In the genomic region with DNA sequence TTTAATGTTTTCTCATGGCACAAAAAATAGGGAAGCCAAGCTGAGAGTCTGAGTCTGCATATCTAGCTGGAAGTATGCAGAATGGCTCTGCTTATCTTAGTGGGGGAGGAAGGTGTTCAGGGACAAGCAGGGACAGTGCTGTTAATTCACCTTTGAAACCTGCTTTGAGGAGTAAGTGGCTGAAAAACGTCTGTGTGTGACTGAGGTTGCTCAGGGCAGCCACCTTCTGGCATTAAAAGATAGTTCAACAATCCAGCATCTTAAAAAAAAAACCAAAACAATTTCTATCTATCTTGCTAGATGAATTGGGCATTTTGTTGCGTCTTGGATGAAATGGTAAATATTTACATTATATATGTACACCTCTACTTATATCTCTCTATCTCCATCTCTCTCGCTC, we compare ENCODE assay signal across 12 cellular contexts. TPM values are rescaled to one million over a fixed set of nuclear protein-coding genes. Genes with fewer than 3 reads are reported as not detected.
DNase-seq lines count a peak whose midpoint lies in the region; ATAC-seq and TF ChIP-seq lines count a peak whose summit lies in the region.
"Had no signal": no experiment of that assay in that cellular context is flagged by ENCODE, and none has a peak within 500 bp of the region (broad histone marks: within the 10 kb centered on the region; RNA-seq: fewer than 3 reads in every experiment).

No MANE protein-coding gene starts in this region.

- H3K27me3 ChIP-seq in brain microvascular endothelial cell (replicated peaks): peaks cover 4% of the 10 kb centered on the region
- peaks cover 8% of the 10 kb centered on the region for H3K27me3 ChIP-seq in neural progenitor cell
- H3K27me3 ChIP-seq: testis had no signal

- H3F3A ChIP-seq in neural progenitor cell (ENCODE audit: low read depth): peaks cover 29% of the 10 kb centered on the region

- H3K36me3 ChIP-seq in brain microvascular endothelial cell (replicated peaks) (no peaks in the 10 kb centered on the region), neural progenitor cell (no peaks in the 10 kb centered on the region)

- no peak overlapping the region for H3K4me3 Mint-ChIP-seq in neural progenitor cell
- no peak overlapping the region for H3K4me3 Mint-ChIP-seq in activated T-helper 17 cell treated with anti-CD3 and anti-CD28 coated beads, Interleukin-2, amount 50 U/mL, for 72 hours
- H3K4me3 Mint-ChIP-seq: activated CD8-positive, alpha-beta T cell treated with anti-CD3 and anti-CD28 coated beads for 36 hours; natural killer cell treated with Interleukin-12 subunit alpha and Interleukin-12 subunit beta and Interleukin-15 and Interleukin-18, amount 100 ng/mL, for 72 hours had no signal

- peak overlapping the region; percentile 39 for H3K27ac Mint-ChIP-seq in neural progenitor cell
- H3K27ac Mint-ChIP-seq in activated T-helper 17 cell treated with anti-CD3 and anti-CD28 coated beads, Interleukin-2, amount 50 U/mL, for 72 hours: no peak overlapping the region
- H3K27ac Mint-ChIP-seq: activated CD8-positive, alpha-beta T cell treated with anti-CD3 and anti-CD28 coated beads for 36 hours; natural killer cell treated with Interleukin-12 subunit alpha and Interleukin-12 subunit beta and Interleukin-15 and Interleukin-18, amount 100 ng/mL, for 72 hours had no signal

- H3K9ac ChIP-seq in neural progenitor cell: no peak overlapping the region

- H3K9me3 ChIP-seq in neural progenitor cell (ENCODE audit: low read depth): no peaks in the 10 kb centered on the region
- H3K9me3 ChIP-seq: testis had no signal

- DNase-seq in DMS79 treated with DMSO at 0.1 percent for 48 hours (lab: John Stamatoyannopoulos, UW) (peak; percentile 10), DMS79 (lab: John Stamatoyannopoulos, UW) (no peak), NCI-H1105 (lab: John Stamatoyannopoulos, UW) (peak; percentile 18), brain microvascular endothelial cell (no peak), neural progenitor cell (ENCODE audit: low spot score) (peak; percentile 33), anterior cingulate cortex (lab: John Stamatoyannopoulos, UW) (no peak)
- DNase-seq: activated CD8-positive, alpha-beta T cell treated with anti-CD3 and anti-CD28 coated beads for 36 hours; stimulated activated CD4-positive, alpha-beta T cell treated with anti-CD3 and anti-CD28 coated beads, Interleukin-4, amount 100 ng/mL, for 1 hour; testis had no signal

- no peaks in the 10 kb centered on the region for H3K9me3 Mint-ChIP-seq in neural progenitor cell
- no peaks in the 10 kb centered on the region for H3K9me3 Mint-ChIP-seq in activated T-helper 17 cell treated with anti-CD3 and anti-CD28 coated beads, Interleukin-2, amount 50 U/mL, for 72 hours
- H3K9me3 Mint-ChIP-seq: activated CD8-positive, alpha-beta T cell treated with anti-CD3 and anti-CD28 coated beads for 36 hours; natural killer cell treated with Interleukin-12 subunit alpha and Interleukin-12 subunit beta and Interleukin-15 and Interleukin-18, amount 100 ng/mL, for 72 hours had no signal

- H3K27me3 Mint-ChIP-seq in neural progenitor cell (ENCODE audit: insufficient read depth, low read depth): peaks cover 9% of the 10 kb centered on the region
- H3K27me3 Mint-ChIP-seq in activated T-helper 17 cell treated with anti-CD3 and anti-CD28 coated beads, Interleukin-2, amount 50 U/mL, for 72 hours: peaks cover 39% of the 10 kb centered on the region

- no peak overlapping the region for H3K4me2 ChIP-seq in neural progenitor cell

- peaks cover 9% of the 10 kb centered on the region for H3K79me2 ChIP-seq in neural progenitor cell (ENCODE audit: low read depth)

- TF ChIP-seq CTCF in brain microvascular endothelial cell (IDR thresholded peaks at IDR 0.05; ENCODE audit: low read depth, low read length, missing control alignments) (peak; percentile 49), neural progenitor cell (IDR thresholded peaks at IDR 0.05) (peak; percentile 49)

- peaks cover 40% of the 10 kb centered on the region for H3K4me1 ChIP-seq in neural progenitor cell
- H3K4me1 ChIP-seq: testis had no signal

- no peaks in the 10 kb centered on the region for H4K20me1 ChIP-seq in neural progenitor cell (ENCODE audit: low read depth)

- no peak overlapping the region for H3K27ac ChIP-seq in brain microvascular endothelial cell
- H3K27ac ChIP-seq in neural progenitor cell: no peak overlapping the region
- H3K27ac ChIP-seq: testis had no signal

- no peaks in the 10 kb centered on the region for H3K36me3 Mint-ChIP-seq in neural progenitor cell
- H3K36me3 Mint-ChIP-seq in activated T-helper 17 cell treated with anti-CD3 and anti-CD28 coated beads, Interleukin-2, amount 50 U/mL, for 72 hours (ENCODE audit: low read depth): no peaks in the 10 kb centered on the region

- in situ Hi-C loops in brain microvascular endothelial cell (cut with HindIII; ENCODE audit: low pct_ligation_motif_present, low sequenced_read_pairs): no loop called here

- H3K4me3 ChIP-seq in brain microvascular endothelial cell (ENCODE audit: low read depth, low read length) (no peak overlapping the region), neural progenitor cell (no peak overlapping the region)
- H3K4me3 ChIP-seq: testis had no signal

- no peak for ATAC-seq in HG03280 (IDR thresholded peaks at IDR 0.05; ENCODE audit: unreplicated experiment)
- no peak for ATAC-seq in activated T-helper 17 cell treated with anti-CD3 and anti-CD28 coated beads, Interleukin-2, amount 50 U/mL, for 72 hours (replicated peaks)
- ATAC-seq: activated CD8-positive, alpha-beta T cell treated with anti-CD3 and anti-CD28 coated beads for 36 hours; natural killer cell treated with Interleukin-12 subunit alpha and Interleukin-12 subunit beta and Interleukin-15 and Interleukin-18, amount 100 ng/mL, for 72 hours had no signal

- H2AFZ ChIP-seq in neural progenitor cell (replicated peaks): no peak overlapping the region

- H3K4me1 Mint-ChIP-seq in neural progenitor cell: peaks cover 39% of the 10 kb centered on the region
- H3K4me1 Mint-ChIP-seq in activated T-helper 17 cell treated with anti-CD3 and anti-CD28 coated beads, Interleukin-2, amount 50 U/mL, for 72 hours: peaks cover 5% of the 10 kb centered on the region

RNA-seq across cellular contexts. Expression of a gene that starts 2.0 kb away (rescaled TPM):
- total RNA-seq in neural progenitor cell (ENCODE audit: low replicate concordance): 4.9 and 7.5 TPM in 2 replicates
- under 1 TPM in 1 of 2 donors, not detected in 1; 0.21 TPM for total RNA-seq in activated T-helper 17 cell treated with anti-CD3 and anti-CD28 coated beads, Interleukin-2, amount 50 U/mL, for 72 hours
- total RNA-seq: activated CD8-positive, alpha-beta T cell treated with anti-CD3 and anti-CD28 coated beads for 36 hours; natural killer cell treated with Interleukin-12 subunit alpha and Interleukin-12 subunit beta and Interleukin-15 and Interleukin-18, amount 100 ng/mL, for 72 hours had no signal

Comparison
In these comparisons a context has a peak if more than half of its experiments do, and no peak if none do; other contexts are left out.
1. DNase-seq: peak in DMS79 treated with DMSO at 0.1 percent for 48 hours (single experiment), NCI-H1105 (single experiment) and neural progenitor cell (single experiment); none in DMS79 (single experiment), brain microvascular endothelial cell (single experiment) and anterior cingulate cortex (0 of 58).